In the genomic region with DNA sequence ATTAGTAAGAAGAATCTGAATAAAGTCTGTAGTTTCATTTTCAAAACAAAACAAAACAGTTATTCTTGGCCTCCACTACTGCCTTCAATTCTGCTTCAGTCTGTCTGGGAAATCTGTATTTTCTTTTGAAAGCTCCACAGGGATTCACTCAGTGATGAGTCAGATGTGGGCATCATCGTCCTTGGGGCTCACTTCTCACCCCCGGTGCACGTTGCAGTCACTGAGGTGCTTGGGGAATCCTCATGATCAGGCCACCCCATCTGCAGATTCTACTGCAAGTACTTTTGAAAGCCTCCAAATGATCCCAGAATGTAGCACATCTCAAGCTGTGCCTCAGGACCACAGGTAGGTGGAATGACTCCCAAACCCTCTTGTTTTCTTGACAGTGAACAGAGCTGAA, we compare ENCODE assay signal across 8 cellular contexts. TPM values are rescaled to one million over a fixed set of nuclear protein-coding genes. Genes with fewer than 3 reads are reported as not detected.
A peak's percentile ranks its signal among the peaks of the same experiment; 100 is the strongest.
DNase-seq lines count a peak whose midpoint lies in the region; ATAC-seq and TF ChIP-seq lines count a peak whose summit lies in the region.

No MANE protein-coding gene starts in this region.

- 47 to 75% methylated on average over 3 of the region's 3 CpGs for WGBS in sigmoid colon, 2 donors

- H3K27ac ChIP-seq in Peyer's patch (peak overlapping the region; percentile 72 to 86 (median 82)), sigmoid colon (peak overlapping the region; percentile 28 to 77 (median 60))

- H3K4me1 Mint-ChIP-seq in activated CD4-positive, alpha-beta T cell treated with anti-CD3 and anti-CD28 coated beads for 36 hours = peaks cover 83% of the 10 kb centered on the region
- peaks cover 59 to 73% of the 10 kb centered on the region in 2 donors for H3K4me1 Mint-ChIP-seq in effector memory CD8-positive, alpha-beta T cell (ENCODE audit: low read depth in 2 of 2)

- H3K4me3 ChIP-seq in Peyer's patch (peak overlapping the region in 1 of 4 donors; percentile 54), sigmoid colon (no peak overlapping the region)

- H3K4me3 Mint-ChIP-seq in activated CD4-positive, alpha-beta T cell treated with anti-CD3 and anti-CD28 coated beads for 36 hours = peak overlapping the region; percentile 74
- peak overlapping the region; percentile 81 to 93 for H3K4me3 Mint-ChIP-seq in effector memory CD8-positive, alpha-beta T cell

- ATAC-seq in activated CD4-positive, alpha-beta T cell treated with anti-CD3 and anti-CD28 coated beads for 36 hours = peak; percentile 27
- ATAC-seq in effector memory CD8-positive, alpha-beta T cell (replicated peaks) = peak; percentile 25
- ATAC-seq in HG02623 (IDR thresholded peaks at IDR 0.05; ENCODE audit: unreplicated experiment) (no peak), HG03571 (IDR thresholded peaks at IDR 0.05; ENCODE audit: unreplicated experiment) (no peak)

- TF ChIP-seq CTCF in Peyer's patch (IDR thresholded peaks at IDR 0.05) (no peak), sigmoid colon (IDR thresholded peaks at IDR 0.05) (no peak)

- H3K27ac Mint-ChIP-seq in activated CD4-positive, alpha-beta T cell treated with anti-CD3 and anti-CD28 coated beads for 36 hours = peak overlapping the region; percentile 98
- peak overlapping the region; percentile 92 to 98 for H3K27ac Mint-ChIP-seq in effector memory CD8-positive, alpha-beta T cell

- peak; percentile 72 for DNase-seq in activated CD4-positive, alpha-beta T cell treated with anti-CD3 and anti-CD28 coated beads for 36 hours
- no peak for DNase-seq in activated CD4-positive, alpha-beta T cell treated with anti-CD3 and anti-CD28 coated beads for 4 hours
- DNase-seq in Peyer's patch (no peak), sigmoid colon (no peak), foreskin melanocyte (no peak)
- no peak for DNase-seq in effector memory CD8-positive, alpha-beta T cell

- H3K4me1 ChIP-seq in Peyer's patch (peaks cover 6 to 60% (median 27%) of the 10 kb centered on the region in 4 donors), sigmoid colon (peaks cover 0 to 76% (median 68%) of the 10 kb centered on the region in 4 donors)

- CTCF ChIA-PET in activated CD4-positive, alpha-beta T cell treated with anti-CD3 and anti-CD28 coated beads for 36 hours (lab: Charles Lee) = interaction anchor here (1.0 to 5.1 kb wide), 3 partner anchors 9 to 18 kb away, joined by 3 to 44 read pairs (median 41); no protein-coding TSS in a partner anchor

- intact Hi-C loops in activated CD4-positive, alpha-beta T cell treated with anti-CD3 and anti-CD28 coated beads for 36 hours (cut with DNase I, micrococcal nuclease) = loop anchor here in 1 of 2 experiments (1.0 to 5.0 kb wide), 3 partner anchors 9 to 614 kb away; no protein-coding TSS in a partner anchor
- intact Hi-C loops in sigmoid colon (cut with DNase I) = loop anchor here (10.0 kb wide), 1 partner anchor 476 kb away; the partner anchor contains the start of gene TGIF1

- POLR2A ChIA-PET in activated CD4-positive, alpha-beta T cell treated with anti-CD3 and anti-CD28 coated beads for 36 hours (lab: Charles Lee) = interaction anchor here (1.0 to 4.5 kb wide), 3 partner anchors 10 to 17 kb away, joined by 3 to 40 read pairs (median 14); no protein-coding TSS in a partner anchor

- H3K9me3 ChIP-seq in Peyer's patch (no peaks in the 10 kb centered on the region), sigmoid colon (no peaks in the 10 kb centered on the region)

- H3K9me3 Mint-ChIP-seq in activated CD4-positive, alpha-beta T cell treated with anti-CD3 and anti-CD28 coated beads for 36 hours (ENCODE audit: low read depth) = no peaks in the 10 kb centered on the region
- H3K9me3 Mint-ChIP-seq in effector memory CD8-positive, alpha-beta T cell = no peaks in the 10 kb centered on the region

- no peaks in the 10 kb centered on the region for H3K27me3 Mint-ChIP-seq in activated CD4-positive, alpha-beta T cell treated with anti-CD3 and anti-CD28 coated beads for 36 hours
- H3K27me3 Mint-ChIP-seq in effector memory CD8-positive, alpha-beta T cell = no peaks in the 10 kb centered on the region

- H3K27me3 ChIP-seq in Peyer's patch = no peaks in the 10 kb centered on the region
- H3K27me3 ChIP-seq in sigmoid colon = no peaks in the 10 kb centered on the region

- peaks cover 55% of the 10 kb centered on the region for H3K36me3 Mint-ChIP-seq in activated CD4-positive, alpha-beta T cell treated with anti-CD3 and anti-CD28 coated beads for 36 hours (ENCODE audit: low read depth)
- peaks cover 41% of the 10 kb centered on the region for H3K36me3 Mint-ChIP-seq in effector memory CD8-positive, alpha-beta T cell (ENCODE audit: insufficient read depth)

- no peak for TF ChIP-seq EP300 in sigmoid colon (IDR thresholded peaks at IDR 0.05)

- no peaks in the 10 kb centered on the region for H3K36me3 ChIP-seq in Peyer's patch
- no peaks in the 10 kb centered on the region for H3K36me3 ChIP-seq in sigmoid colon

- no peak for TF ChIP-seq POLR2A in Peyer's patch (IDR thresholded peaks at IDR 0.05)
- no peak for TF ChIP-seq POLR2A in sigmoid colon (IDR thresholded peaks at IDR 0.05)

RNA-seq across cellular contexts. Expression of gene LPIN2, which starts 34.3 kb away (rescaled TPM):
- 10 to 100 TPM; 82.6 to 95.3 TPM for total RNA-seq in activated CD4-positive, alpha-beta T cell treated with anti-CD3 and anti-CD28 coated beads for 36 hours
- total RNA-seq in Peyer's patch (100 to 1,000 TPM in 3 of 4 donors, 10 to 100 TPM in 1; 29.7 to 178 (median 133) TPM), sigmoid colon (10 to 100 TPM; 13.6 to 31.5 (median 18.0) TPM)
- polyA plus RNA-seq in sigmoid colon = 10 to 100 TPM; 16.2 to 34.9 (median 28.5) TPM

Comparison
In these comparisons a context has a peak if more than half of its experiments do, and no peak if none do; other contexts are left out.
1. ATAC-seq: peak in activated CD4-positive, alpha-beta T cell treated with anti-CD3 and anti-CD28 coated beads for 36 hours (single experiment) and effector memory CD8-positive, alpha-beta T cell (single experiment); none in HG02623 (single experiment) and HG03571 (single experiment).